In the genomic region with DNA sequence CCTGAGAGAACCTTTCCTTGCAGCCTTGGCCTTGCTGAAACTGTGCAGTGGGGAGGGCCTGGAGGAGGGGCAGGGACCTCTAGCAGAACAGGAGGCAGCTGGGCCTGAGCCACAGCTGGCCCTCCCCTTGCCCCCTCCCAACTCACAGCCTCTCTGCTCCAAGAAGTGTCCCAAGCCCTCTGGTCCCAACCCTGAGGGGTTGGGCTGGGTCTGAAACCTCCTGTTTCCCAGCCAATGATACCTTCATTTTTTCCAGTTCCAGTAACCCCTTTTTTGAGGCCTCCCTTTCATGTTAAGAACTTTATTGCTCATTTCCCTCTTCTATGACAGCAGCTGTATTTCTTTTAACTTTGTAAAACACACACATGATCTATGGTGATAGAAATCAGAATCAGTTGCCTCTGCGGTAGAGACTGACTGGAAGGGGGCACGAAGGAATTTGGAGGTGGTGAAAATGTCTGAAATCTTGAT, we compare ENCODE assay signal across 9 cellular contexts. TPM values are rescaled to one million over a fixed set of nuclear protein-coding genes. Genes with fewer than 3 reads are reported as not detected.
DNase-seq lines count a peak whose midpoint lies in the region; ATAC-seq and TF ChIP-seq lines count a peak whose summit lies in the region.
"Had no signal": no experiment of that assay in that cellular context is flagged by ENCODE, and none has a peak within 500 bp of the region (broad histone marks: within the 10 kb centered on the region; RNA-seq: fewer than 3 reads in every experiment).

No MANE protein-coding gene starts in this region.

- H3K36me3 ChIP-seq in mesenchymal stem cell (ENCODE audit: control insufficient read depth in 1 of 2, insufficient read depth in 2 of 2, low read depth in 1 of 2, low read length in 2 of 2) (no peaks in the 10 kb centered on the region), tibial nerve (no peaks in the 10 kb centered on the region), PC-3 (ENCODE audit: low read depth, low read length) (no peaks in the 10 kb centered on the region)

- H2AFZ ChIP-seq in mesenchymal stem cell (ENCODE audit: low read depth, low read length), result no peak overlapping the region
- no peak overlapping the region for H2AFZ ChIP-seq in PC-3 (ENCODE audit: low read length)

- H3K9ac ChIP-seq in mesenchymal stem cell (ENCODE audit: low read length) (no peak overlapping the region), PC-3 (ENCODE audit: low read length) (no peak overlapping the region)

- no peaks in the 10 kb centered on the region for H3K36me3 Mint-ChIP-seq in activated CD4-positive, alpha-beta T cell treated with anti-CD3 and anti-CD28 coated beads, Interleukin-2, amount 10 ng/mL, durations not matched to agents 24 days and 14 days (ENCODE audit: low read depth)
- no peaks in the 10 kb centered on the region for H3K36me3 Mint-ChIP-seq in activated naive CD4-positive, alpha-beta T cell treated with anti-CD3 and anti-CD28 coated beads, Interleukin-2, amount 10 ng/mL, durations not matched to agents 7 days and 5 days

- POLR2A ChIA-PET in PC-3 (lab: Charles Lee; ENCODE audit: unreplicated experiment), result no interaction called here

- TF ChIP-seq EP300 in tibial nerve (IDR thresholded peaks at IDR 0.05), result no peak

- peaks cover 60% of the 10 kb centered on the region for H3K4me1 Mint-ChIP-seq in activated CD4-positive, alpha-beta T cell treated with anti-CD3 and anti-CD28 coated beads, Interleukin-2, amount 10 ng/mL, durations not matched to agents 24 days and 14 days
- H3K4me1 Mint-ChIP-seq in activated naive CD4-positive, alpha-beta T cell treated with anti-CD3 and anti-CD28 coated beads, Interleukin-2, amount 10 ng/mL, durations not matched to agents 7 days and 5 days, result peaks cover 61% of the 10 kb centered on the region

- H3K27ac Mint-ChIP-seq in activated CD4-positive, alpha-beta T cell treated with anti-CD3 and anti-CD28 coated beads, Interleukin-2, amount 10 ng/mL, durations not matched to agents 24 days and 14 days, result peak overlapping the region; percentile 89
- H3K27ac Mint-ChIP-seq in activated naive CD4-positive, alpha-beta T cell treated with anti-CD3 and anti-CD28 coated beads, Interleukin-2, amount 10 ng/mL, durations not matched to agents 7 days and 5 days, result peak overlapping the region; percentile 91

- H3K9me3 Mint-ChIP-seq in activated CD4-positive, alpha-beta T cell treated with anti-CD3 and anti-CD28 coated beads, Interleukin-2, amount 10 ng/mL, durations not matched to agents 24 days and 14 days, result no peaks in the 10 kb centered on the region
- no peaks in the 10 kb centered on the region for H3K9me3 Mint-ChIP-seq in activated naive CD4-positive, alpha-beta T cell treated with anti-CD3 and anti-CD28 coated beads, Interleukin-2, amount 10 ng/mL, durations not matched to agents 7 days and 5 days

- ATAC-seq in PC-3, result no peak

- no peaks in the 10 kb centered on the region for H3K79me1 ChIP-seq in mesenchymal stem cell (replicated peaks; ENCODE audit: low read length, poor library complexity, severe bottlenecking)

- H3K4me1 ChIP-seq in mesenchymal stem cell (ENCODE audit: control insufficient read depth, insufficient read depth, low read depth, low read length) (peaks cover 16% of the 10 kb centered on the region), tibial nerve (peaks cover 0 to 68% (median 55%) of the 10 kb centered on the region in 4 donors), PC-3 (ENCODE audit: insufficient read depth, low read length) (no peaks in the 10 kb centered on the region)

- no peaks in the 10 kb centered on the region for H3K79me2 ChIP-seq in PC-3 (ENCODE audit: low read length)

- no peak overlapping the region for H3K23ac ChIP-seq in mesenchymal stem cell (ENCODE audit: low read length in 2 of 2)

- H3K27ac ChIP-seq in mesenchymal stem cell (ENCODE audit: low read length, poor library complexity, severe bottlenecking) (no peak overlapping the region), tibial nerve (peak overlapping the region; percentile 67 to 100 (median 79)), PC-3 (ENCODE audit: low read length) (no peak overlapping the region)

- H4K91ac ChIP-seq in mesenchymal stem cell (ENCODE audit: low read length), result peak overlapping the region; percentile 86

- H3K9me2 ChIP-seq in PC-3 (replicated peaks; ENCODE audit: low read length), result no peaks in the 10 kb centered on the region

- peak overlapping the region in 1 of 2 experiments; percentile 18 for H3K14ac ChIP-seq in mesenchymal stem cell (ENCODE audit: low read length in 2 of 2)

- peak overlapping the region; percentile 36 for H2BK120ac ChIP-seq in mesenchymal stem cell (ENCODE audit: low read depth, low read length)

- H3K4ac ChIP-seq in mesenchymal stem cell (ENCODE audit: low read depth in 1 of 2, low read length in 2 of 2), result peak overlapping the region in 1 of 2 experiments; percentile 84

- intact Hi-C loops in activated CD4-positive, alpha-beta T cell treated with anti-CD3 and anti-CD28 coated beads, Interleukin-2, amount 10 ng/mL, durations not matched to agents 24 days and 14 days (cut with micrococcal nuclease), result loop anchor here (1.0 to 2.0 kb wide), 6 partner anchors 9 to 50 kb away; a partner anchor contains a TSS
- intact Hi-C loops in PC-3 (cut with micrococcal nuclease), result no loop called here

- CTCF ChIA-PET in activated naive CD4-positive, alpha-beta T cell treated with anti-CD3 and anti-CD28 coated beads, Interleukin-2, amount 10 ng/mL, durations not matched to agents 7 days and 5 days (lab: Charles Lee), result interaction anchor here (1.3 to 1.6 kb wide), 4 partner anchors 9 to 32 kb away, joined by 3 to 5 read pairs (median 4); no protein-coding TSS in a partner anchor
- CTCF ChIA-PET in PC-3 (lab: Charles Lee), result no interaction called here

- BruUV-seq in PC-3 (replicated peaks; lab: Mats Ljungman, UMichigan), result no TSS peak

- H3K4me2 ChIP-seq in mesenchymal stem cell (ENCODE audit: low read length, poor library complexity, severe bottlenecking) (no peak overlapping the region), PC-3 (ENCODE audit: low read length) (no peak overlapping the region)

- H2BK5ac ChIP-seq in mesenchymal stem cell (ENCODE audit: low read depth, low read length, poor library complexity, severe bottlenecking), result no peak overlapping the region

- no peak for TF ChIP-seq CTCF in tibial nerve (IDR thresholded peaks at IDR 0.05)
- no peak for TF ChIP-seq CTCF in PC-3 (conservative IDR thresholded peaks at IDR 0.05; ENCODE audit: low read depth, low read length)

- H3K4me3 ChIP-seq in mesenchymal stem cell (ENCODE audit: insufficient read depth in 1 of 2, low read depth in 1 of 2, low read length in 2 of 2) (no peak overlapping the region), tibial nerve (no peak overlapping the region), PC-3 (ENCODE audit: low read length) (no peak overlapping the region)

- H3K18ac ChIP-seq in mesenchymal stem cell (ENCODE audit: low read depth in 1 of 2, low read length in 2 of 2), result peak overlapping the region; percentile 74 to 85

- H3K9me3 ChIP-seq in mesenchymal stem cell (ENCODE audit: control insufficient read depth, low read length) (no peaks in the 10 kb centered on the region), tibial nerve (no peaks in the 10 kb centered on the region), PC-3 (ENCODE audit: low read length) (no peaks in the 10 kb centered on the region)

- H2BK15ac ChIP-seq in mesenchymal stem cell (ENCODE audit: low read depth, poor library complexity, severe bottlenecking), result peak overlapping the region; percentile 75

- H3K4me3 Mint-ChIP-seq in activated CD4-positive, alpha-beta T cell treated with anti-CD3 and anti-CD28 coated beads, Interleukin-2, amount 10 ng/mL, durations not matched to agents 24 days and 14 days, result peak overlapping the region; percentile 48
- H3K4me3 Mint-ChIP-seq in activated naive CD4-positive, alpha-beta T cell treated with anti-CD3 and anti-CD28 coated beads, Interleukin-2, amount 10 ng/mL, durations not matched to agents 7 days and 5 days, result no peak overlapping the region

- no peaks in the 10 kb centered on the region for H3F3A ChIP-seq in PC-3 (ENCODE audit: low read length, unreplicated experiment)

- 45% methylated on average over 2 of the region's 2 CpGs for WGBS in mesenchymal stem cell
- 76 to 84% methylated on average over 2 of the region's 2 CpGs for WGBS in tibial nerve, 2 donors

- H2AK5ac ChIP-seq in mesenchymal stem cell (ENCODE audit: low read length, severe bottlenecking), result no peak overlapping the region

- peaks cover 0 to 27% of the 10 kb centered on the region in 2 experiments for H3K27me3 ChIP-seq in mesenchymal stem cell (ENCODE audit: control insufficient read depth in 1 of 2, insufficient read depth in 1 of 2, low read length in 2 of 2)
- H3K27me3 ChIP-seq in tibial nerve, result no peaks in the 10 kb centered on the region
- no peaks in the 10 kb centered on the region for H3K27me3 ChIP-seq in PC-3 (ENCODE audit: low read length)

- no peaks in the 10 kb centered on the region for H4K20me1 ChIP-seq in PC-3 (ENCODE audit: low read length)

- peak; percentile 77 for DNase-seq in activated CD4-positive, alpha-beta T cell treated with anti-CD3 and anti-CD28 coated beads, Interleukin-2, amount 10 ng/mL, durations not matched to agents 24 days and 14 days
- no peak for DNase-seq in activated CD4-positive, alpha-beta T cell treated with anti-CD3 and anti-CD28 coated beads for 4 hours
- no peak for DNase-seq in activated naive CD4-positive, alpha-beta T cell treated with anti-CD3 and anti-CD28 coated beads, Interleukin-2, amount 10 ng/mL, durations not matched to agents 7 days and 5 days
- DNase-seq in mesenchymal stem cell, result peak; percentile 49
- no peak for DNase-seq in tibial nerve (ENCODE audit: low spot score in 2 of 2)
- DNase-seq in PC-3, result no peak
- DNase-seq in NCI-H524 treated with DMSO at 0.1 percent for 48 hours (lab: John Stamatoyannopoulos, UW), result no peak
- no peak for DNase-seq in NCI-H1105 (lab: John Stamatoyannopoulos, UW)

- no peaks in the 10 kb centered on the region for H3K27me3 Mint-ChIP-seq in activated CD4-positive, alpha-beta T cell treated with anti-CD3 and anti-CD28 coated beads, Interleukin-2, amount 10 ng/mL, durations not matched to agents 24 days and 14 days
- peaks cover 4% of the 10 kb centered on the region for H3K27me3 Mint-ChIP-seq in activated naive CD4-positive, alpha-beta T cell treated with anti-CD3 and anti-CD28 coated beads, Interleukin-2, amount 10 ng/mL, durations not matched to agents 7 days and 5 days

- H2BK12ac ChIP-seq in mesenchymal stem cell (ENCODE audit: low read length in 2 of 2), result peak overlapping the region; percentile 59 to 76

- no peak for TF ChIP-seq POLR2A in tibial nerve (IDR thresholded peaks at IDR 0.05)

- H4K8ac ChIP-seq in mesenchymal stem cell (ENCODE audit: low read length), result peak overlapping the region; percentile 93

RNA-seq across cellular contexts. Expression of a gene that starts 17.9 kb away (rescaled TPM):
- total RNA-seq in activated CD4-positive, alpha-beta T cell treated with anti-CD3 and anti-CD28 coated beads, Interleukin-2, amount 10 ng/mL, durations not matched to agents 24 days and 14 days, result 0.58 and 0.64 TPM in 2 replicates
- 0.39 TPM for polyA plus RNA-seq in mesenchymal stem cell (2013, experiment 1 of 2)
- polyA plus RNA-seq in mesenchymal stem cell (2013, experiment 2 of 2), result 0.37 TPM
- 1 to 10 TPM in 2 of 4 donors, not detected in 2; 2.2 to 2.9 TPM for total RNA-seq in tibial nerve
- total RNA-seq in PC-3 (2014; rRNA removed), result 0.75 TPM in 1 of 2 replicates, not detected in the other

RNA-seq across cellular contexts. Expression of a gene that starts 30.2 kb away (rescaled TPM):
- 85.0 and 85.1 TPM in 2 replicates for total RNA-seq in activated CD4-positive, alpha-beta T cell treated with anti-CD3 and anti-CD28 coated beads, Interleukin-2, amount 10 ng/mL, durations not matched to agents 24 days and 14 days
- polyA plus RNA-seq in mesenchymal stem cell (2013, experiment 1 of 2), result 112 TPM
- polyA plus RNA-seq in mesenchymal stem cell (2013, experiment 2 of 2), result 113 TPM
- total RNA-seq in tibial nerve (100 to 1,000 TPM; 304 to 768 (median 608) TPM), PC-3 (2014; rRNA removed) (11.9 and 12.4 TPM in 2 replicates)

RNA-seq across cellular contexts. Expression of a gene that starts 57.5 kb away (rescaled TPM):
- not detected in 2 replicates for total RNA-seq in activated CD4-positive, alpha-beta T cell treated with anti-CD3 and anti-CD28 coated beads, Interleukin-2, amount 10 ng/mL, durations not matched to agents 24 days and 14 days
- polyA plus RNA-seq in mesenchymal stem cell (2013, experiment 1 of 2), result not detected
- polyA plus RNA-seq in mesenchymal stem cell (2013, experiment 2 of 2), result not detected
- total RNA-seq in tibial nerve (not detected), PC-3 (2014; rRNA removed) (not detected in 2 replicates)
- polyA plus RNA-seq: AG04450 had no signal

Comparison
In these comparisons a context has a peak if more than half of its experiments do, and no peak if none do; other contexts are left out.
1. DNase-seq: peak in activated CD4-positive, alpha-beta T cell treated with anti-CD3 and anti-CD28 coated beads, Interleukin-2, amount 10 ng/mL, durations not matched to agents 24 days and 14 days (single experiment) and mesenchymal stem cell (single experiment); none in activated CD4-positive, alpha-beta T cell treated with anti-CD3 and anti-CD28 coated beads for 4 hours (0 of 2), activated naive CD4-positive, alpha-beta T cell treated with anti-CD3 and anti-CD28 coated beads, Interleukin-2, amount 10 ng/mL, durations not matched to agents 7 days and 5 days (single experiment), tibial nerve (0 of 2), PC-3 (single experiment), NCI-H524 treated with DMSO at 0.1 percent for 48 hours (single experiment) and NCI-H1105 (single experiment).
2. H3K27ac ChIP-seq: peak in tibial nerve (4 of 4); none in mesenchymal stem cell (single experiment) and PC-3 (single experiment).